In the genomic region with DNA sequence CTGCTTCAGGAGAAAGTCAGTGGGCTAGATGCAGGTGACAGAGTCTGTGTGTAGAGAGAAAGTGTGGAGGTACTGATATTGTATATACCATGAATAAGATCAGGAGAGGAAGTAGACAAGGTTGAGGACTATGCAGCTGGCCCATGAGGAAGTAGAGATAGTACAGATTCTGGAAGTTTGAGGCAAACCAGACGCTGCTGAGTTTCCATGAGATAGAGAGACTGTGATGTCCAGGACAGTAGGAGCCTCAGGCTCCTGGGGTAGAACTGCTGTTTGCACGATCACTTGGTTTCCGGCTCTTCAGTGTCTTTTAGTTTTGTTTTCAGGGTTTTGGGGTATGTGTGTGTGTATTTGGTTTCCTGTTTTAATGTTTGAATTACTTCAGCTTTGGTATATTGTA, we compare ENCODE assay signal across 8 cellular contexts. TPM values are rescaled to one million over a fixed set of nuclear protein-coding genes. Genes with fewer than 3 reads are reported as not detected.
DNase-seq lines count a peak whose midpoint lies in the region; ATAC-seq, FAIRE-seq and TF ChIP-seq lines count a peak whose summit lies in the region.

No MANE protein-coding gene starts in this region.

- no peak for TF ChIP-seq CTCF in GM23338 (conservative IDR thresholded peaks at IDR 0.05; ENCODE audit: low read depth in 2 of 2)

- no peak overlapping the region for H2AFZ ChIP-seq in GM23338

- no peak overlapping the region for H3K4me2 ChIP-seq in GM23338

- H4K20me1 ChIP-seq in GM23338 (replicated peaks; ENCODE audit: insufficient read depth) = no peaks in the 10 kb centered on the region

- ATAC-seq in GM21381 (IDR thresholded peaks at IDR 0.05; ENCODE audit: unreplicated experiment) (peak; percentile 75), HG03558 (IDR thresholded peaks at IDR 0.05; ENCODE audit: extremely low read depth, unreplicated experiment) (peak; percentile 68), GM23338 (no peak)

- H3K27me3 ChIP-seq in small intestine (ENCODE audit: control insufficient read depth in 2 of 2, insufficient read depth in 2 of 2, low read length in 2 of 2) = no peaks in the 10 kb centered on the region
- H3K27me3 ChIP-seq in GM23338 (ENCODE audit: insufficient read depth) = no peaks in the 10 kb centered on the region

- H3K27ac Mint-ChIP-seq in GM23338 = no peak overlapping the region

- DNase-seq in GM12892 (ENCODE audit: insufficient read length) (peak; percentile 40), small intestine (peak; percentile 52), GM23338 (ENCODE audit: low spot score) (no peak), DMS 273 treated with DMSO at 0.1 percent for 48 hours (lab: John Stamatoyannopoulos, UW) (no peak), NCI-H1105 treated with DMSO at 0.1 percent for 48 hours (lab: John Stamatoyannopoulos, UW) (no peak)
- DNase-seq in activated gamma-delta T cell treated with anti-CD3 and anti-CD28 coated beads, Interleukin-2, amount 50 U/mL, for 16 hours (ENCODE audit: low read depth) = peak; percentile 12

- H3K9me3 ChIP-seq in small intestine (ENCODE audit: control insufficient read depth, low read depth) = no peaks in the 10 kb centered on the region

- no peaks in the 10 kb centered on the region for H3F3A ChIP-seq in GM23338 (replicated peaks; ENCODE audit: low read depth)

- H3K27me3 Mint-ChIP-seq in GM23338 (ENCODE audit: insufficient read depth, low read depth, poor library complexity) = peaks cover 2% of the 10 kb centered on the region

- H3K4me3 ChIP-seq in small intestine (ENCODE audit: low read depth in 1 of 2, low read length in 2 of 2) (no peak overlapping the region), GM23338 (no peak overlapping the region)

- H3K79me2 ChIP-seq in GM23338 (replicated peaks; ENCODE audit: insufficient read depth) = 0 out of 2 replicates have a peak, but pooled peaks cover 4% of the 10 kb centered on the region

- H3K9me2 ChIP-seq in GM23338 (ENCODE audit: insufficient read depth) = no peaks in the 10 kb centered on the region

- peaks cover 4% of the 10 kb centered on the region; the same call in 2 of the 3 replicates for H3K4me1 Mint-ChIP-seq in GM23338

- no peak for TF ChIP-seq POLR2A in GM12892 (IDR thresholded peaks at IDR 0.05; ENCODE audit: low read depth, low read length)

- 39 to 60% (median 57%) methylated on average over 3 of the region's 3 CpGs for WGBS in small intestine, 3 donors

- H3K4me3 Mint-ChIP-seq in GM23338 = no peak overlapping the region

- FAIRE-seq in GM12892 (lab: Jason Lieb, UNC) (no peak), small intestine (lab: Jason Lieb, UNC) (no peak)

- H3K9me3 Mint-ChIP-seq in GM23338 = 0 out of 3 replicates have a peak, but pooled peaks cover 7% of the 10 kb centered on the region

- no peaks in the 10 kb centered on the region for H3K36me3 ChIP-seq in small intestine (ENCODE audit: control insufficient read depth in 2 of 2, insufficient read depth in 2 of 2, low read length in 2 of 2)
- H3K36me3 ChIP-seq in GM23338 (ENCODE audit: insufficient read depth) = no peaks in the 10 kb centered on the region

- H3K36me3 Mint-ChIP-seq in GM23338 (ENCODE audit: low read depth) = peaks cover 7% of the 10 kb centered on the region; the same call in 1 of the 3 replicates

- peak overlapping the region; percentile 68 to 92 for H3K27ac ChIP-seq in small intestine (ENCODE audit: low read depth in 1 of 2, low read length in 1 of 2)
- H3K27ac ChIP-seq in GM23338 (ENCODE audit: low read depth) = no peak overlapping the region

- H3K4me1 ChIP-seq in small intestine (ENCODE audit: control insufficient read depth in 2 of 2, insufficient read depth in 1 of 2, low read depth in 1 of 2, low read length in 1 of 2) = peaks cover 9 to 11% of the 10 kb centered on the region in 2 donors
- no peaks in the 10 kb centered on the region for H3K4me1 ChIP-seq in GM23338 (ENCODE audit: insufficient read depth)

TF ChIP-seq in GM23338, 12 proteins besides CTCF, POLR2A, EP300 and RAD21:
- TF ChIP-seq NANOG (IDR thresholded peaks at IDR 0.05; ENCODE audit: borderline replicate concordance) (no peak), CREB1 (CRISPR knock-in tag; IDR thresholded peaks at IDR 0.05; ENCODE audit: low read depth) (no peak)

RNA-seq across cellular contexts. Expression of gene OTULINL, which starts 13.6 kb away (rescaled TPM):
- 0.17 TPM for polyA plus RNA-seq in GM12892 (2012; ENCODE audit: missing spikeins)
- polyA plus RNA-seq in small intestine (10 to 100 TPM in 1 of 3 donors, 1 to 10 TPM in 2; 4.7 to 17.6 (median 6.5) TPM), GM23338 (2016; fragmentation: Nextera tagmentation; extraction: Ambion mirVana) (6.3 and 7.8 TPM in 2 replicates)
- total RNA-seq in GM23338 (2014; rRNA removed; shearing (Covaris generic)) = 7.2 and 7.6 TPM in 2 replicates

Comparison
In these comparisons a context has a peak if more than half of its experiments do, and no peak if none do; other contexts are left out.
1. DNase-seq: peak in GM12892 (single experiment), activated gamma-delta T cell treated with anti-CD3 and anti-CD28 coated beads, Interleukin-2, amount 50 U/mL, for 16 hours (single experiment) and small intestine (single experiment); none in GM23338 (single experiment), DMS 273 treated with DMSO at 0.1 percent for 48 hours (single experiment) and NCI-H1105 treated with DMSO at 0.1 percent for 48 hours (single experiment).